ENCODE assay signal across 26 cellular contexts in the genomic region with DNA sequence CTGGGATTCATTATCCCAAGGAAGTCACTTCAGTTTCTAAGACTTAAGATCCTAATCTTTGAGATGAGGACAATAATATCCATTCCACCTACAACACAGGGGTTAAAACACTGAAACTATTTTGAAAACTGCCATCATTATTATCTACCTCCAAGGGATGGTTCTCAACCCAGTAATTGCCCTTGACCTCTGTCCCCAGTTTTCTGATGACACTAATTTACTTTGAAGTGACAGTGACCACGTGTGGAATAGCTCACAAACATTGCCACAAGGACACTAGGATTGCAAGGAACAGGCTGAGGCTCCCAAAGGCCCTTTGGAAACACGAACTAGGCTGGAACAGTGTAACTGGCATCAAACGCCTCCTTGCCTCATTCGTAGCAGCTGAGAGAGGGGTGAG.
DNase-seq lines count a peak whose midpoint lies in the region; ATAC-seq and TF ChIP-seq lines count a peak whose summit lies in the region.
"Had no signal": no experiment of that assay in that cellular context is flagged by ENCODE, and none has a peak within 500 bp of the region (broad histone marks: within the 10 kb centered on the region; RNA-seq: fewer than 3 reads in every experiment).

No MANE protein-coding gene starts in this region.

- 83 to 96% methylated on average over 4 of the region's 4 CpGs for WGBS in gastroesophageal sphincter (ENCODE audit: low coverage in 1 of 2), 2 donors

- TF ChIP-seq POLR2A in gastroesophageal sphincter (IDR thresholded peaks at IDR 0.05), result no peak

- TF ChIP-seq EP300 in gastroesophageal sphincter (IDR thresholded peaks at IDR 0.05), result no peak

- H3K4me1 Mint-ChIP-seq in activated CD4-positive, alpha-beta T cell treated with anti-CD3 and anti-CD28 coated beads, Interleukin-2, amount 10 ng/mL, durations not matched to agents 24 days and 14 days, result peaks cover 11% of the 10 kb centered on the region
- peaks cover 12% of the 10 kb centered on the region for H3K4me1 Mint-ChIP-seq in activated CD4-positive, alpha-beta T cell treated with anti-CD3 and anti-CD28 coated beads for 36 hours
- peaks cover 6 to 38% (median 17%) of the 10 kb centered on the region in 4 donors for H3K4me1 Mint-ChIP-seq in CD4-positive, CD25-positive, alpha-beta regulatory T cell
- H3K4me1 Mint-ChIP-seq in WTC11, result peaks cover 23% of the 10 kb centered on the region
- peaks cover 0 to 20% (median 5%) of the 10 kb centered on the region in 7 donors for H3K4me1 Mint-ChIP-seq in naive thymus-derived CD4-positive, alpha-beta T cell
- H3K4me1 Mint-ChIP-seq: mesothelial cell of epicardium had no signal

- no peaks in the 10 kb centered on the region for H3K27me3 ChIP-seq in CD4-positive, CD25-positive, alpha-beta regulatory T cell (ENCODE audit: control insufficient read depth, insufficient read depth, low read length)
- no peaks in the 10 kb centered on the region for H3K27me3 ChIP-seq in naive thymus-derived CD4-positive, alpha-beta T cell (ENCODE audit: control insufficient read depth in 2 of 2, insufficient read depth in 2 of 2, low read length in 2 of 2)
- no peaks in the 10 kb centered on the region for H3K27me3 ChIP-seq in gastroesophageal sphincter
- H3K27me3 ChIP-seq: brain microvascular endothelial cell, MG63, upper lobe of right lung had no signal

- TF ChIP-seq CTCF in WTC11 (IDR thresholded peaks at IDR 0.05) (no peak), gastroesophageal sphincter (IDR thresholded peaks at IDR 0.05) (no peak)

- ATAC-seq in activated CD4-positive, alpha-beta T cell treated with anti-CD3 and anti-CD28 coated beads for 36 hours, result no peak
- ATAC-seq in CD4-positive, CD25-positive, alpha-beta regulatory T cell (ENCODE audit: low read depth in 2 of 2), result no peak
- ATAC-seq in WTC11 (no peak), gastroesophageal sphincter (no peak)
- ATAC-seq in naive thymus-derived CD4-positive, alpha-beta T cell, result no peak
- ATAC-seq: upper lobe of right lung had no signal

- H3K36me3 Mint-ChIP-seq in activated CD4-positive, alpha-beta T cell treated with anti-CD3 and anti-CD28 coated beads, Interleukin-2, amount 10 ng/mL, durations not matched to agents 24 days and 14 days (ENCODE audit: low read depth), result peaks cover 20% of the 10 kb centered on the region
- peaks cover 9% of the 10 kb centered on the region for H3K36me3 Mint-ChIP-seq in activated CD4-positive, alpha-beta T cell treated with anti-CD3 and anti-CD28 coated beads for 36 hours (ENCODE audit: low read depth)
- peaks cover 46% of the 10 kb centered on the region for H3K36me3 Mint-ChIP-seq in CD4-positive, CD25-positive, alpha-beta regulatory T cell
- H3K36me3 Mint-ChIP-seq in WTC11, result peaks cover 25% of the 10 kb centered on the region
- peaks cover 4 to 34% (median 9%) of the 10 kb centered on the region in 5 donors for H3K36me3 Mint-ChIP-seq in naive thymus-derived CD4-positive, alpha-beta T cell

- H3K4me1 ChIP-seq in CD4-positive, CD25-positive, alpha-beta regulatory T cell (ENCODE audit: control insufficient read depth, insufficient read depth, low read length, poor library complexity, severe bottlenecking), result peaks cover 7% of the 10 kb centered on the region
- H3K4me1 ChIP-seq in naive thymus-derived CD4-positive, alpha-beta T cell (ENCODE audit: control insufficient read depth in 2 of 2, insufficient read depth in 2 of 2, low read length in 2 of 2), result no peaks in the 10 kb centered on the region
- H3K4me1 ChIP-seq in gastroesophageal sphincter, result peaks cover 0 to 11% (median 0%) of the 10 kb centered on the region in 3 donors
- H3K4me1 ChIP-seq: upper lobe of right lung had no signal

- no peaks in the 10 kb centered on the region for H3K9me3 Mint-ChIP-seq in activated CD4-positive, alpha-beta T cell treated with anti-CD3 and anti-CD28 coated beads, Interleukin-2, amount 10 ng/mL, durations not matched to agents 24 days and 14 days
- H3K9me3 Mint-ChIP-seq in activated CD4-positive, alpha-beta T cell treated with anti-CD3 and anti-CD28 coated beads for 36 hours (ENCODE audit: low read depth), result no peaks in the 10 kb centered on the region
- no peaks in the 10 kb centered on the region for H3K9me3 Mint-ChIP-seq in CD4-positive, CD25-positive, alpha-beta regulatory T cell
- H3K9me3 Mint-ChIP-seq in WTC11, result no peaks in the 10 kb centered on the region
- H3K9me3 Mint-ChIP-seq in naive thymus-derived CD4-positive, alpha-beta T cell, result no peaks in the 10 kb centered on the region
- H3K9me3 Mint-ChIP-seq: H9, mesothelial cell of epicardium, naive B cell had no signal

- peaks cover 95% of the 10 kb centered on the region for H3K36me3 ChIP-seq in CD4-positive, CD25-positive, alpha-beta regulatory T cell (ENCODE audit: control insufficient read depth, insufficient read depth, low read length)
- H3K36me3 ChIP-seq in naive thymus-derived CD4-positive, alpha-beta T cell (ENCODE audit: control insufficient read depth in 2 of 3, insufficient read depth in 3 of 3, low read length in 3 of 3), result peaks cover 0 to 85% (median 12%) of the 10 kb centered on the region in 3 experiments
- peaks cover 0 to 60% of the 10 kb centered on the region in 2 donors for H3K36me3 ChIP-seq in gastroesophageal sphincter
- H3K36me3 ChIP-seq: brain microvascular endothelial cell, MG63 had no signal

- intact Hi-C loops in activated CD4-positive, alpha-beta T cell treated with anti-CD3 and anti-CD28 coated beads, Interleukin-2, amount 10 ng/mL, durations not matched to agents 24 days and 14 days (cut with micrococcal nuclease), result no loop called here
- intact Hi-C loops in activated CD4-positive, alpha-beta T cell treated with anti-CD3 and anti-CD28 coated beads for 36 hours (cut with DNase I, micrococcal nuclease), result no loop called here
- intact Hi-C loops in naive thymus-derived CD4-positive, alpha-beta T cell (cut with micrococcal nuclease), result no loop called here

- H3K27me3 Mint-ChIP-seq in activated CD4-positive, alpha-beta T cell treated with anti-CD3 and anti-CD28 coated beads, Interleukin-2, amount 10 ng/mL, durations not matched to agents 24 days and 14 days, result no peaks in the 10 kb centered on the region
- H3K27me3 Mint-ChIP-seq in activated CD4-positive, alpha-beta T cell treated with anti-CD3 and anti-CD28 coated beads for 36 hours, result no peaks in the 10 kb centered on the region
- H3K27me3 Mint-ChIP-seq in CD4-positive, CD25-positive, alpha-beta regulatory T cell, result no peaks in the 10 kb centered on the region
- no peaks in the 10 kb centered on the region; the same call in 1 of the 2 replicates for H3K27me3 Mint-ChIP-seq in WTC11 (ENCODE audit: low read depth)
- no peaks in the 10 kb centered on the region for H3K27me3 Mint-ChIP-seq in naive thymus-derived CD4-positive, alpha-beta T cell
- H3K27me3 Mint-ChIP-seq: naive B cell had no signal

- CTCF ChIA-PET in activated CD4-positive, alpha-beta T cell treated with anti-CD3 and anti-CD28 coated beads for 36 hours (lab: Charles Lee), result interaction anchor here (0.6 kb wide), 1 partner anchor 34 kb away, joined by 3 read pairs; no protein-coding TSS in a partner anchor
- CTCF ChIA-PET in WTC11 (lab: Charles Lee), result no interaction called here
- CTCF ChIA-PET in naive thymus-derived CD4-positive, alpha-beta T cell (lab: Charles Lee), result interaction anchor here (1.7 kb wide), 1 partner anchor 10 kb away, joined by 4 read pairs; no protein-coding TSS in a partner anchor

- no peak overlapping the region for H3K27ac ChIP-seq in CD4-positive, CD25-positive, alpha-beta regulatory T cell (ENCODE audit: insufficient read depth, low read length, poor library complexity, severe bottlenecking)
- H3K27ac ChIP-seq in naive thymus-derived CD4-positive, alpha-beta T cell (ENCODE audit: low read depth, low read length), result no peak overlapping the region
- H3K27ac ChIP-seq in gastroesophageal sphincter, result no peak overlapping the region
- H3K27ac ChIP-seq: 22Rv1, brain microvascular endothelial cell, KMS-11, upper lobe of right lung had no signal

- no peak for DNase-seq in activated CD4-positive, alpha-beta T cell treated with anti-CD3 and anti-CD28 coated beads, Interleukin-2, amount 10 ng/mL, durations not matched to agents 24 days and 14 days
- no peak for DNase-seq in activated CD4-positive, alpha-beta T cell treated with anti-CD3 and anti-CD28 coated beads for 36 hours
- DNase-seq in CD4-positive, CD25-positive, alpha-beta regulatory T cell, result no peak
- DNase-seq in WTC11 (ENCODE audit: low spot score) (no peak), cerebellar nuclear complex (lab: John Stamatoyannopoulos, UW) (no peak), T-helper 2 cell (no peak)
- no peak for DNase-seq in naive thymus-derived CD4-positive, alpha-beta T cell
- DNase-seq: activated CD4-positive, alpha-beta T cell treated with anti-CD3 and anti-CD28 coated beads for 4 hours; activated naive CD4-positive, alpha-beta T cell treated with Interleukin-2 at 50 U/mL for 16 hours; amygdala; H9; naive B cell; NCI-H1105 treated with DMSO at 0.1 percent for 48 hours; NCI-H2029; NCI-H524 treated with DMSO at 0.1 percent for 48 hours; occipital lobe; SHP77; stimulated activated naive CD4-positive, alpha-beta T cell; T-helper 9 cell; upper lobe of right lung had no signal

- H3K9me3 ChIP-seq in CD4-positive, CD25-positive, alpha-beta regulatory T cell (ENCODE audit: control insufficient read depth in 2 of 2, low read length in 2 of 2), result no peaks in the 10 kb centered on the region
- no peaks in the 10 kb centered on the region for H3K9me3 ChIP-seq in naive thymus-derived CD4-positive, alpha-beta T cell (ENCODE audit: control insufficient read depth in 2 of 3, low read length in 3 of 3)
- no peaks in the 10 kb centered on the region for H3K9me3 ChIP-seq in gastroesophageal sphincter
- H3K9me3 ChIP-seq: MG63, upper lobe of right lung had no signal

- H3K27ac Mint-ChIP-seq in activated CD4-positive, alpha-beta T cell treated with anti-CD3 and anti-CD28 coated beads, Interleukin-2, amount 10 ng/mL, durations not matched to agents 24 days and 14 days, result peak overlapping the region; percentile 29
- no peak overlapping the region for H3K27ac Mint-ChIP-seq in activated CD4-positive, alpha-beta T cell treated with anti-CD3 and anti-CD28 coated beads for 36 hours
- H3K27ac Mint-ChIP-seq in CD4-positive, CD25-positive, alpha-beta regulatory T cell, result peak overlapping the region; percentile 28 to 76 (median 72)
- no peak overlapping the region for H3K27ac Mint-ChIP-seq in WTC11
- peak overlapping the region in 5 of 9 donors; percentile 25 to 71 (median 70) for H3K27ac Mint-ChIP-seq in naive thymus-derived CD4-positive, alpha-beta T cell
- H3K27ac Mint-ChIP-seq: mesothelial cell of epicardium had no signal

- no peak overlapping the region for H3K4me3 Mint-ChIP-seq in activated CD4-positive, alpha-beta T cell treated with anti-CD3 and anti-CD28 coated beads, Interleukin-2, amount 10 ng/mL, durations not matched to agents 24 days and 14 days
- H3K4me3 Mint-ChIP-seq in activated CD4-positive, alpha-beta T cell treated with anti-CD3 and anti-CD28 coated beads for 36 hours, result no peak overlapping the region
- no peak overlapping the region for H3K4me3 Mint-ChIP-seq in CD4-positive, CD25-positive, alpha-beta regulatory T cell
- no peak overlapping the region for H3K4me3 Mint-ChIP-seq in WTC11
- H3K4me3 Mint-ChIP-seq in naive thymus-derived CD4-positive, alpha-beta T cell, result no peak overlapping the region
- H3K4me3 Mint-ChIP-seq: H9, mesothelial cell of epicardium, naive B cell had no signal

- H3K4me3 ChIP-seq in CD4-positive, CD25-positive, alpha-beta regulatory T cell (ENCODE audit: low read depth, low read length), result no peak overlapping the region
- no peak overlapping the region for H3K4me3 ChIP-seq in naive thymus-derived CD4-positive, alpha-beta T cell (ENCODE audit: low read length)
- no peak overlapping the region for H3K4me3 ChIP-seq in gastroesophageal sphincter
- H3K4me3 ChIP-seq: MG63, upper lobe of right lung had no signal

- POLR2A ChIA-PET in activated CD4-positive, alpha-beta T cell treated with anti-CD3 and anti-CD28 coated beads for 36 hours (lab: Charles Lee), result no interaction called here
- POLR2A ChIA-PET in WTC11 (lab: Charles Lee), result no interaction called here
- POLR2A ChIA-PET in naive thymus-derived CD4-positive, alpha-beta T cell (lab: Charles Lee), result no interaction called here

Comparison
In these comparisons a context has a peak if more than half of its experiments do, and no peak if none do; other contexts are left out.
1. H3K27ac Mint-ChIP-seq: peak in activated CD4-positive, alpha-beta T cell treated with anti-CD3 and anti-CD28 coated beads, Interleukin-2, amount 10 ng/mL, durations not matched to agents 24 days and 14 days (single experiment), CD4-positive, CD25-positive, alpha-beta regulatory T cell (3 of 3) and naive thymus-derived CD4-positive, alpha-beta T cell (5 of 9); none in activated CD4-positive, alpha-beta T cell treated with anti-CD3 and anti-CD28 coated beads for 36 hours (single experiment) and WTC11 (single experiment).